Comparison of ENCODE assay signal across 1 cellular context in genomic region chr19:51271015-51271600, GRCh38.
A peak's percentile ranks its signal among the peaks of the same experiment; 100 is the strongest.
TF ChIP-seq lines count a peak whose summit lies in the region.

No MANE protein-coding gene starts in this region.

TF ChIP-seq in K562, 482 proteins besides CTCF, POLR2A, EP300 and RAD21:
- TF ChIP-seq, protein P1, sequence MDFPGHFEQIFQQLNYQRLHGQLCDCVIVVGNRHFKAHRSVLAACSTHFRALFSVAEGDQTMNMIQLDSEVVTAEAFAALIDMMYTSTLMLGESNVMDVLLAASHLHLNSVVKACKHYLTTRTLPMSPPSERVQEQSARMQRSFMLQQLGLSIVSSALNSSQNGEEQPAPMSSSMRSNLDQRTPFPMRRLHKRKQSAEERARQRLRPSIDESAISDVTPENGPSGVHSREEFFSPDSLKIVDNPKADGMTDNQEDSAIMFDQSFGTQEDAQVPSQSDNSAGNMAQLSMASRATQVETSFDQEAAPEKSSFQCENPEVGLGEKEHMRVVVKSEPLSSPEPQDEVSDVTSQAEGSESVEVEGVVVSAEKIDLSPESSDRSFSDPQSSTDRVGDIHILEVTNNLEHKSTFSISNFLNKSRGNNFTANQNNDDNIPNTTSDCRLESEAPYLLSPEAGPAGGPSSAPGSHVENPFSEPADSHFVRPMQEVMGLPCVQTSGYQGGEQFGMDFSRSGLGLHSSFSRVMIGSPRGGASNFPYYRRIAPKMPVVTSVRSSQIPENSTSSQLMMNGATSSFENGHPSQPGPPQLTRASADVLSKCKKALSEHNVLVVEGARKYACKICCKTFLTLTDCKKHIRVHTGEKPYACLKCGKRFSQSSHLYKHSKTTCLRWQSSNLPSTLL (IDR thresholded peaks at IDR 0.05): no peak
- TF ChIP-seq SRSF9 (IDR thresholded peaks at IDR 0.05; ENCODE audit: borderline replicate concordance, low read depth, low read length): no peak
- TF ChIP-seq, protein P2, sequence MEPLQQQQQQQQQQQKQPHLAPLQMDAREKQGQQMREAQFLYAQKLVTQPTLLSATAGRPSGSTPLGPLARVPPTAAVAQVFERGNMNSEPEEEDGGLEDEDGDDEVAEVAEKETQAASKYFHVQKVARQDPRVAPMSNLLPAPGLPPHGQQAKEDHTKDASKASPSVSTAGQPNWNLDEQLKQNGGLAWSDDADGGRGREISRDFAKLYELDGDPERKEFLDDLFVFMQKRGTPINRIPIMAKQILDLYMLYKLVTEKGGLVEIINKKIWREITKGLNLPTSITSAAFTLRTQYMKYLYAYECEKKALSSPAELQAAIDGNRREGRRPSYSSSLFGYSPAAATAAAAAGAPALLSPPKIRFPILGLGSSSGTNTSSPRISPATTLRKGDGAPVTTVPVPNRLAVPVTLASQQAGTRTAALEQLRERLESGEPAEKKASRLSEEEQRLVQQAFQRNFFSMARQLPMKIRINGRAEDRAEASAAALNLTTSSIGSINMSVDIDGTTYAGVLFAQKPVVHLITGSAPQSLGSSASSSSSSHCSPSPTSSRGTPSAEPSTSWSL (CRISPR knock-in tag; IDR thresholded peaks at IDR 0.05; ENCODE audit: borderline replicate concordance): no peak
- peak; percentile 20 to 23; a peak in 1 of 4 replicates for TF ChIP-seq NRF1 (conservative IDR thresholded peaks at IDR 0.05 in 1 of 2, IDR thresholded peaks at IDR 0.05 in 1 of 2)
